ENCODE assay signal across 22 cellular contexts in genomic region chr10:78618050-78618449, GRCh38.
A peak's percentile ranks its signal among the peaks of the same experiment; 100 is the strongest.
DNase-seq lines count a peak whose midpoint lies in the region; ATAC-seq, FAIRE-seq and TF ChIP-seq lines count a peak whose summit lies in the region.
"Had no signal": no experiment of that assay in that cellular context is flagged by ENCODE, and none has a peak within 500 bp of the region (broad histone marks: within the 10 kb centered on the region; RNA-seq: fewer than 3 reads in every experiment).

No MANE protein-coding gene starts in this region.

- in situ Hi-C loops in K562 (cut with MboI) = no loop called here

- no peaks in the 10 kb centered on the region for H3K9me1 ChIP-seq in K562 (ENCODE audit: control insufficient read depth, insufficient read depth, low read length)

- no peak overlapping the region for H3K4me3 ChIP-seq in K562
- H3K4me3 ChIP-seq in PC-9 = no peak overlapping the region
- H3K4me3 ChIP-seq: BLaER1, GM12878, GM23248 had no signal

- H3K27ac ChIP-seq in K562 (ENCODE audit: extremely low read depth, low read depth, low read length) (no peak overlapping the region), substantia nigra (ENCODE audit: low read depth, low read length, poor library complexity, severe bottlenecking) (no peak overlapping the region), PC-9 (no peak overlapping the region)
- H3K27ac ChIP-seq: 22Rv1, BLaER1, C4-2B, GM23248 had no signal

- H3K9me2 ChIP-seq in PC-9 (ENCODE audit: insufficient read depth) = no peaks in the 10 kb centered on the region

- H3K4me2 ChIP-seq in K562 (ENCODE audit: insufficient read depth, low read length) (no peak overlapping the region), PC-9 (no peak overlapping the region)
- H3K4me2 ChIP-seq: BLaER1 had no signal

- 0% methylated on average over 4 of the region's 4 CpGs for WGBS in K562 (ENCODE audit: insufficient coverage, low coverage, missing lambda C conversion rate)

- H3K9ac ChIP-seq in K562 (ENCODE audit: insufficient read depth in 1 of 2, low read depth in 2 of 2, low read length in 2 of 2) = no peak overlapping the region
- H3K9ac ChIP-seq: BLaER1, GM23248 had no signal

- H3K4me1 ChIP-seq in K562 (replicated peaks in 1 of 2; ENCODE audit: control insufficient read depth in 2 of 2, insufficient read depth in 2 of 2, low read length in 2 of 2) (no peaks in the 10 kb centered on the region), PC-9 (replicated peaks; ENCODE audit: insufficient read depth) (peaks cover 7% of the 10 kb centered on the region)
- H3K4me1 ChIP-seq: BLaER1, Caco-2 had no signal

- FAIRE-seq in K562 (lab: Jason Lieb, UNC) = no peak
- FAIRE-seq: A204.1, GM12878, GM19239, H1 had no signal

- H3K27me3 ChIP-seq in K562 (ENCODE audit: control insufficient read depth in 2 of 2, insufficient read depth in 2 of 2, low read length in 2 of 2) = 0 out of 5 replicates have a peak, but pooled peaks cover 0 to 3% of the 10 kb centered on the region in 2 experiments
- H3K27me3 ChIP-seq in PC-9 (ENCODE audit: insufficient read depth, low read depth) = no peaks in the 10 kb centered on the region
- H3K27me3 ChIP-seq: BLaER1 had no signal

- no peak for TF ChIP-seq POLR2A in K562 (conservative IDR thresholded peaks at IDR 0.05)

- ATAC-seq in K562 = no peak
- ATAC-seq: CD8-positive, alpha-beta T cell; GM12878 had no signal

- no peak for TF ChIP-seq EP300 in K562 (IDR thresholded peaks at IDR 0.05; ENCODE audit: low read length)

- H3K9me3 ChIP-seq in K562 (replicated peaks; ENCODE audit: control insufficient read depth, insufficient read depth, low read depth, low read length) (no peaks in the 10 kb centered on the region), PC-9 (ENCODE audit: insufficient read depth, low read depth) (no peaks in the 10 kb centered on the region; the same call in 1 of the 2 replicates)
- H3K9me3 ChIP-seq: BLaER1, Caco-2 had no signal

- TF ChIP-seq RAD21 in K562 (CRISPR knock-in tag; conservative IDR thresholded peaks at IDR 0.05 in 1 of 2, IDR thresholded peaks at IDR 0.05 in 1 of 2) = no peak

- H2AFZ ChIP-seq in K562 (ENCODE audit: low read depth, low read length) (no peak overlapping the region), PC-9 (no peak overlapping the region)
- H2AFZ ChIP-seq: GM23248 had no signal

- intact Hi-C loops in K562 (cut with micrococcal nuclease) (no loop called here), PC-9 (cut with micrococcal nuclease; ENCODE audit: unreplicated experiment) (no loop called here)

- CTCF ChIA-PET in K562 (lab: Yijun Ruan, JAX; ENCODE audit: low intra/inter-chr PET ratio) (no interaction called here), PC-9 (lab: Charles Lee) (no interaction called here)

- H4K20me1 ChIP-seq in K562 (replicated peaks; ENCODE audit: control insufficient read depth, insufficient read depth, low read length) (no peaks in the 10 kb centered on the region), PC-9 (ENCODE audit: insufficient read depth) (no peaks in the 10 kb centered on the region)
- H4K20me1 ChIP-seq: BLaER1 had no signal

- TF ChIP-seq CTCF in K562 (IDR thresholded peaks at IDR 0.05 in 2 of 3, conservative IDR thresholded peaks at IDR 0.05 in 1 of 3; ENCODE audit: insufficient read depth in 2 of 3, low read depth in 1 of 3, low read length in 3 of 3) (no peak), PC-9 (conservative IDR thresholded peaks at IDR 0.05) (no peak)

- peaks cover 8% of the 10 kb centered on the region for H3F3A ChIP-seq in PC-9 (ENCODE audit: insufficient read depth, low read depth)

- H3K36me3 ChIP-seq in K562 (ENCODE audit: control insufficient read depth, insufficient read depth, low read length) = no peaks in the 10 kb centered on the region
- H3K36me3 ChIP-seq in PC-9 (ENCODE audit: low read depth) = no peaks in the 10 kb centered on the region
- H3K36me3 ChIP-seq: BLaER1 had no signal

- H3K79me2 ChIP-seq in K562 (ENCODE audit: control insufficient read depth, insufficient read depth, low read length) = no peaks in the 10 kb centered on the region
- H3K79me2 ChIP-seq in PC-9 (ENCODE audit: low read depth) = no peaks in the 10 kb centered on the region

- peak; percentile 28 for DNase-seq in activated CD8-positive, alpha-beta memory T cell treated with anti-CD3 and anti-CD28 coated beads for 24 hours
- DNase-seq in activated CD8-positive, alpha-beta memory T cell treated with anti-CD3 and anti-CD28 coated beads, Interleukin-2, amount 50 U/mL, for 48 hours = no peak
- DNase-seq in K562 (ENCODE audit: extremely low read depth in 1 of 4, low spot score in 3 of 4) (no peak), mesenteric fat pad (ENCODE audit: low spot score) (peak; percentile 51), substantia nigra (lab: John Stamatoyannopoulos, UW) (no peak), PC-9 (no peak)
- DNase-seq: Caco-2; CD4-positive, CD25-positive, alpha-beta regulatory T cell; CD8-positive, alpha-beta T cell; DMS79; EL; GDM1; GM23248; H7; HCEC 1CT had no signal

- no TSS peak for BruUV-seq in K562 (replicated peaks; lab: Mats Ljungman, UMichigan)
- BruUV-seq in PC-9 (replicated peaks; lab: Mats Ljungman, UMichigan) = no TSS peak

- POLR2A ChIA-PET in K562 (lab: Yijun Ruan, JAX) = interaction anchor here (0.6 to 1.9 kb wide), 3 partner anchors 8 to 39 kb away, joined by 3 to 8 read pairs (median 3); no protein-coding TSS in a partner anchor
- POLR2A ChIA-PET in PC-9 (lab: Charles Lee; ENCODE audit: unreplicated experiment) = no interaction called here

TF ChIP-seq in K562, 482 proteins besides CTCF, POLR2A, EP300 and RAD21:
- TF ChIP-seq RBM39 (optimal IDR thresholded peaks at IDR 0.05; ENCODE audit: low read depth, low read length) = no peak
- no peak for TF ChIP-seq L3MBTL2 (IDR thresholded peaks at IDR 0.05)
- TF ChIP-seq ZC3H8 (IDR thresholded peaks at IDR 0.05) = no peak
- no peak for TF ChIP-seq ZHX1 (conservative IDR thresholded peaks at IDR 0.05; ENCODE audit: low read length)
- 0 out of 2 replicates have a peak, but pooled peaks have one; percentile 38 for TF ChIP-seq BCOR (IDR thresholded peaks at IDR 0.05)
- TF ChIP-seq ZFP36 (IDR thresholded peaks at IDR 0.05; ENCODE audit: low read depth, low read length, partially characterized antibody) = peak; percentile 63
- no peak for TF ChIP-seq TCF15 (CRISPR knock-in tag; IDR thresholded peaks at IDR 0.05)
- peak; percentile 52 for TF ChIP-seq RBM25 (IDR thresholded peaks at IDR 0.05; ENCODE audit: low read depth, low read length, severe bottlenecking)
- no peak for TF ChIP-seq ZBTB5 (IDR thresholded peaks at IDR 0.05)
- TF ChIP-seq FOXP4 (CRISPR knock-in tag; IDR thresholded peaks at IDR 0.05; ENCODE audit: borderline replicate concordance) = no peak
- no peak for TF ChIP-seq TEAD2 (tag; IDR thresholded peaks at IDR 0.05)
- TF ChIP-seq NELFE (IDR thresholded peaks at IDR 0.05; ENCODE audit: insufficient read depth, insufficient read length) = no peak

Comparison
In these comparisons a context has a peak if more than half of its experiments do, and no peak if none do; other contexts are left out.
1. DNase-seq: peak in activated CD8-positive, alpha-beta memory T cell treated with anti-CD3 and anti-CD28 coated beads for 24 hours (single experiment) and mesenteric fat pad (single experiment); none in activated CD8-positive, alpha-beta memory T cell treated with anti-CD3 and anti-CD28 coated beads, Interleukin-2, amount 50 U/mL, for 48 hours (single experiment), K562 (0 of 4), substantia nigra (0 of 49) and PC-9 (0 of 2).